ENCODE assay signal across 29 cellular contexts in genomic region chr11:15111215-15111614, GRCh38. TPM values are rescaled to one million over a fixed set of nuclear protein-coding genes. Genes with fewer than 3 reads are reported as not detected.
"Had no signal": no experiment of that assay in that cellular context is flagged by ENCODE, and none has a peak within 500 bp of the region (broad histone marks: within the 10 kb centered on the region; RNA-seq: fewer than 3 reads in every experiment).

No MANE protein-coding gene starts in this region.

- H3K27me3 ChIP-seq: right atrium auricular region, thyroid gland had no signal

- H3K36me3 Mint-ChIP-seq: memory B cell, mesothelial cell of epicardium, neural progenitor cell, type B pancreatic cell had no signal

- H2AFZ ChIP-seq: hepatocyte, neural progenitor cell had no signal

- H3K36me3 ChIP-seq: gastroesophageal sphincter, heart left ventricle, neural progenitor cell, prostate gland, right atrium auricular region, stomach, thyroid gland had no signal

- H3K4me3 Mint-ChIP-seq: memory B cell; mesothelial cell of epicardium; naive thymus-derived CD4-positive, alpha-beta T cell; nephron; type B pancreatic cell had no signal

- H3K4me1 ChIP-seq: prostate gland had no signal

- H3K9ac ChIP-seq: neural progenitor cell had no signal

- DNase-seq: cortex of kidney; foreskin keratinocyte; heart left ventricle; kidney; mucosa of descending colon; naive thymus-derived CD4-positive, alpha-beta T cell; stimulated activated CD4-positive, alpha-beta T cell treated with anti-CD3 and anti-CD28 coated beads, Interleukin-12 subunit alpha, Interleukin-12 subunit beta, amount 100 ng/mL, for 4 hours; stimulated activated CD4-positive, alpha-beta T cell treated with anti-CD3 and anti-CD28 coated beads, Interleukin-1b, Interleukin-23, amount 100 ng/mL, for 48 hours; stimulated activated CD4-positive, alpha-beta T cell treated with anti-CD3 and anti-CD28 coated beads, Interleukin-4, amount 100 ng/mL, for 1 hour; stimulated activated CD8-positive, alpha-beta memory T cell treated with anti-CD3 and anti-CD28 coated beads, Interleukin-4, amount 100 ng/mL, for 48 hours; stimulated activated naive CD4-positive, alpha-beta T cell treated with Interleukin-2 at 50 U/mL for 16 hours; stomach; thyroid gland had no signal

- H3K27ac Mint-ChIP-seq: memory B cell, mesothelial cell of epicardium, nephron, neural progenitor cell, type B pancreatic cell had no signal

- H3K9me3 ChIP-seq: gastroesophageal sphincter, heart left ventricle, mucosa of descending colon, prostate gland, right atrium auricular region, stomach, thyroid gland had no signal

- H3K9me3 Mint-ChIP-seq: mesothelial cell of epicardium; naive thymus-derived CD4-positive, alpha-beta T cell; neural progenitor cell; type B pancreatic cell had no signal

- H3K79me2 ChIP-seq: hepatocyte had no signal

- FAIRE-seq: kidney had no signal

- H3K4me3 ChIP-seq: gastroesophageal sphincter, heart left ventricle, hepatocyte, lung, mucosa of descending colon, neural progenitor cell, prostate gland, right atrium auricular region, smooth muscle cell, stomach, thyroid gland had no signal

- H3K27ac ChIP-seq: foreskin keratinocyte, gastroesophageal sphincter, heart left ventricle, hepatocyte, neural progenitor cell, prostate gland, right atrium auricular region, stomach, thyroid gland had no signal

- H3K4me2 ChIP-seq: hepatocyte, neural progenitor cell, smooth muscle cell had no signal

RNA-seq across cellular contexts. Expression of gene INSC, which starts 3.5 kb away (rescaled TPM):
- total RNA-seq: dermis microvascular lymphatic vessel endothelial cell, mesothelial cell of epicardium, smooth muscle cell, subcutaneous adipose tissue, temporal lobe had no signal
- polyA plus RNA-seq: foreskin keratinocyte, hepatocyte, smooth muscle cell had no signal

RNA-seq across cellular contexts. Expression of gene CALCB, which starts 37.8 kb away (rescaled TPM):
- total RNA-seq: dermis microvascular lymphatic vessel endothelial cell, foreskin keratinocyte, gastroesophageal sphincter, mesothelial cell of epicardium, osteoblast, right atrium auricular region, sciatic nerve, smooth muscle cell, temporal lobe had no signal
- polyA plus RNA-seq: foreskin keratinocyte, smooth muscle cell had no signal
